In the genomic region with DNA sequence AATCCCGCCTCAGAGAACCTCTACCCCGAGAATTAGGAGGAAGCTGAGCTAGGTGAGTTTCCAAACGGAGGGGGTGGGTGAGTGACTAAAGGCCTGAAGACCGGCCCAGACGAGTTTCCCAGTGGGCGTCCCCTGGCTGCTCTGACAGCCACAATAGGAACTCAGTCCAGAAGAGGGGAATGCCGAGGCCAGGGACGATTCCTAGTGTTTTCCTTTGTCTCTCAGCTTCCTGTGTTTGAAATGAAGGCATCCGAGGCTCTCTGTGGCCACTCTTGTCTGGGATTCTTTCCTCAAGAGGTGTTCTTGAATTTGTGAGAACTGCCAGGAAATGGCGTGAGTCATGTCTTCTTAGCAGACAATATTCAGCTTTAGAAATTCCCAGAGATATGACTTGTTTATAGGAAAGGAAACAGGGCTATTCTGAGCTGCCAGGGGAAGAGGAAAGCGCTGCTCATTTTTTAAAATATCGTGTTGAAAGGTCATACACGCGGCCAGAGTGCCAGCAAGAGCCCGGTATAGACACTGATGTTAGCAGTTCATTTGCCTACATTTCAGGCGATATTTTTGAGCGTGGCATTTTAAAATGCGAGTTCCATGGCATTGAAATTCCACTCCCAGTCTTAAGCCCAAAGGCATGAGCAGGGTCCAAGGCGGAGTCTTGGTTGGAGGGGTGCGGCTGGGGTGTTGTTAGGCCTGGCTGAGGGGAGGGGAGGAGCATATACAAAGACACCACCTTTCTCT, we compare ENCODE assay signal across 8 cellular contexts.
DNase-seq lines count a peak whose midpoint lies in the region; ATAC-seq, FAIRE-seq and TF ChIP-seq lines count a peak whose summit lies in the region.

No MANE protein-coding gene starts in this region.

- H3K36me3 ChIP-seq in keratinocyte (ENCODE audit: control insufficient read depth in 2 of 2, extremely low read depth in 1 of 2, insufficient read depth in 2 of 2, low read length in 2 of 2), result no peaks in the 10 kb centered on the region

- FAIRE-seq in keratinocyte (lab: Jason Lieb, UNC), result peak; percentile 98

- peak overlapping the region; percentile 100 for H3K27ac ChIP-seq in keratinocyte (ENCODE audit: control insufficient read depth, insufficient read depth, low read length)

- H3K4me1 ChIP-seq in keratinocyte (ENCODE audit: control insufficient read depth, extremely low read depth, insufficient read depth, low read length), result peaks cover 85% of the 10 kb centered on the region

- H3K4me2 ChIP-seq in keratinocyte (ENCODE audit: control insufficient read depth, extremely low read depth, insufficient read depth, low read depth, low read length), result peak overlapping the region; percentile 95

- TF ChIP-seq CTCF in keratinocyte (optimal IDR thresholded peaks at IDR 0.05 in 1 of 3, IDR thresholded peaks at IDR 0.05 in 1 of 3, conservative IDR thresholded peaks at IDR 0.05 in 1 of 3; ENCODE audit: extremely low read depth in 1 of 3, insufficient read depth in 2 of 3, low read length in 3 of 3), result no peak

- H3K4me3 ChIP-seq in keratinocyte (ENCODE audit: control insufficient read depth in 2 of 3, extremely low read depth in 1 of 3, insufficient read depth in 2 of 3, low read depth in 1 of 3, low read length in 3 of 3), result peak overlapping the region; percentile 7 to 63 (median 56)

- H3K9me1 ChIP-seq in keratinocyte (ENCODE audit: control insufficient read depth, extremely low read depth, insufficient read depth, low read length), result no peaks in the 10 kb centered on the region

- DNase-seq in Caki2 (ENCODE audit: low read depth) (peak; percentile 54), NCI-H69 (lab: John Stamatoyannopoulos, UW) (peak; percentile 78), brain pericyte (ENCODE audit: low read depth, low spot score) (peak; percentile 56), keratinocyte (ENCODE audit: low read depth, low spot score) (peak; percentile 96), GDM1 (lab: John Stamatoyannopoulos, UW) (no peak)
- peak; percentile 48 for DNase-seq in stimulated activated CD4-positive, alpha-beta T cell treated with anti-CD3 and anti-CD28 coated beads, Interleukin-1b, Interleukin-23, amount 100 ng/mL, for 48 hours

- peak overlapping the region; percentile 95 for H3K9ac ChIP-seq in keratinocyte (ENCODE audit: control insufficient read depth, extremely low read depth, insufficient read depth, low read length)

- H3K27me3 ChIP-seq in keratinocyte (ENCODE audit: control insufficient read depth, extremely low read depth, insufficient read depth, low read length), result no peaks in the 10 kb centered on the region

- no peaks in the 10 kb centered on the region for H3K79me2 ChIP-seq in keratinocyte (ENCODE audit: control insufficient read depth, insufficient read depth, low read length)

- dilution Hi-C loops in keratinocyte (cut with MboI; ENCODE audit: extremely low pct_ligation_motif_present, low sequenced_read_pairs), result no loop called here

- no peaks in the 10 kb centered on the region for H3K9me3 ChIP-seq in keratinocyte (ENCODE audit: control insufficient read depth, low read depth, low read length)

- H2AFZ ChIP-seq in keratinocyte (ENCODE audit: control insufficient read depth, low read length), result no peak overlapping the region

- H4K20me1 ChIP-seq in keratinocyte (ENCODE audit: control insufficient read depth, extremely low read depth, insufficient read depth, low read length), result no peaks in the 10 kb centered on the region

- ATAC-seq in GM21786 (IDR thresholded peaks at IDR 0.05; ENCODE audit: unreplicated experiment) (peak; percentile 34), HG02884 (IDR thresholded peaks at IDR 0.05; ENCODE audit: unreplicated experiment) (no peak)

- in situ Hi-C loops in Caki2 (cut with HindIII; ENCODE audit: low pct_unique_long_range_greater_than_20kb, low sequenced_read_pairs), result no loop called here
